In genomic region chr11:8686325-8686724, GRCh38 we compare ENCODE assay signal across 1 cellular context.
TF ChIP-seq lines count a peak whose summit lies in the region.

No MANE protein-coding gene starts in this region.

TF ChIP-seq in K562, 482 proteins besides CTCF, POLR2A, EP300 and RAD21 (continued from another document):
- TF ChIP-seq ZNF311 (CRISPR knock-in tag; IDR thresholded peaks at IDR 0.05) (no peak), MECOM (CRISPR knock-in tag; IDR thresholded peaks at IDR 0.05) (no peak), PCBP2 (IDR thresholded peaks at IDR 0.05; ENCODE audit: low read depth, low read length, poor library complexity, severe bottlenecking) (no peak)
- TF ChIP-seq, protein P1, sequence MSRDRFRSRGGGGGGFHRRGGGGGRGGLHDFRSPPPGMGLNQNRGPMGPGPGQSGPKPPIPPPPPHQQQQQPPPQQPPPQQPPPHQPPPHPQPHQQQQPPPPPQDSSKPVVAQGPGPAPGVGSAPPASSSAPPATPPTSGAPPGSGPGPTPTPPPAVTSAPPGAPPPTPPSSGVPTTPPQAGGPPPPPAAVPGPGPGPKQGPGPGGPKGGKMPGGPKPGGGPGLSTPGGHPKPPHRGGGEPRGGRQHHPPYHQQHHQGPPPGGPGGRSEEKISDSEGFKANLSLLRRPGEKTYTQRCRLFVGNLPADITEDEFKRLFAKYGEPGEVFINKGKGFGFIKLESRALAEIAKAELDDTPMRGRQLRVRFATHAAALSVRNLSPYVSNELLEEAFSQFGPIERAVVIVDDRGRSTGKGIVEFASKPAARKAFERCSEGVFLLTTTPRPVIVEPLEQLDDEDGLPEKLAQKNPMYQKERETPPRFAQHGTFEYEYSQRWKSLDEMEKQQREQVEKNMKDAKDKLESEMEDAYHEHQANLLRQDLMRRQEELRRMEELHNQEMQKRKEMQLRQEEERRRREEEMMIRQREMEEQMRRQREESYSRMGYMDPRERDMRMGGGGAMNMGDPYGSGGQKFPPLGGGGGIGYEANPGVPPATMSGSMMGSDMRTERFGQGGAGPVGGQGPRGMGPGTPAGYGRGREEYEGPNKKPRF (IDR thresholded peaks at IDR 0.05; ENCODE audit: low read depth, low read length) = no peak
